11 cellular contexts compared by ENCODE assay signal in genomic region chr17:45440161-45440859, GRCh38. TPM values are rescaled to one million over a fixed set of nuclear protein-coding genes. Genes with fewer than 3 reads are reported as not detected.
DNase-seq lines count a peak whose midpoint lies in the region; ATAC-seq and TF ChIP-seq lines count a peak whose summit lies in the region.
"Had no signal": no experiment of that assay in that cellular context is flagged by ENCODE, and none has a peak within 500 bp of the region (broad histone marks: within the 10 kb centered on the region; RNA-seq: fewer than 3 reads in every experiment).

No MANE protein-coding gene starts in this region.

- H3K27ac ChIP-seq in prostate gland, result peak overlapping the region; percentile 34 to 49

- intact Hi-C loops in prostate gland (cut with DNase I), result no loop called here

- no peak overlapping the region for H3K4me3 ChIP-seq in prostate gland

- no peak for TF ChIP-seq POLR2A in prostate gland (IDR thresholded peaks at IDR 0.05)

- H3K4me1 ChIP-seq in prostate gland (replicated peaks), result no peaks in the 10 kb centered on the region

- peaks cover 0 to 5% of the 10 kb centered on the region in 2 donors for H3K36me3 ChIP-seq in prostate gland

- 29% methylated on average over 10 of the region's 10 CpGs for WGBS in prostate gland

- no peaks in the 10 kb centered on the region for H3K9me3 ChIP-seq in prostate gland

- ATAC-seq in HG03196 (IDR thresholded peaks at IDR 0.05; ENCODE audit: unreplicated experiment), result no peak
- ATAC-seq: Panc1 had no signal

- no peaks in the 10 kb centered on the region for H3K9me3 Mint-ChIP-seq in endothelial cell (ENCODE audit: unreplicated experiment)
- no peaks in the 10 kb centered on the region for H3K9me3 Mint-ChIP-seq in mesothelial cell of epicardium

- DNase-seq in NCI-H1417 (lab: John Stamatoyannopoulos, UW) (peak; percentile 31 to 78 (median 39)), NCI-H1417 treated with DMSO at 0.1 percent for 48 hours (lab: John Stamatoyannopoulos, UW) (no peak), NCI-H2171 (lab: John Stamatoyannopoulos, UW) (peak; percentile 35), endothelial cell (ENCODE audit: low spot score) (no peak), prostate gland (ENCODE audit: low spot score) (peak; percentile 54), mesothelial cell of epicardium (ENCODE audit: low spot score in 2 of 2, unreplicated experiment in 2 of 2) (no peak), 8988T (no peak)
- DNase-seq: activated gamma-delta T cell had no signal

- H3K27me3 Mint-ChIP-seq in endothelial cell (ENCODE audit: unreplicated experiment) (peaks cover 6% of the 10 kb centered on the region), mesothelial cell of epicardium (ENCODE audit: low read depth) (peaks cover under 1% of the 10 kb centered on the region)

- peaks cover 8% of the 10 kb centered on the region for H3K36me3 Mint-ChIP-seq in endothelial cell (ENCODE audit: low read depth, unreplicated experiment)
- H3K36me3 Mint-ChIP-seq in mesothelial cell of epicardium, result peaks cover 6% of the 10 kb centered on the region

- TF ChIP-seq CTCF in endothelial cell (IDR thresholded peaks at IDR 0.05; ENCODE audit: unreplicated experiment) (no peak), prostate gland (IDR thresholded peaks at IDR 0.05) (no peak), mesothelial cell of epicardium (IDR thresholded peaks at IDR 0.05; ENCODE audit: unreplicated experiment) (no peak)

- H3K27ac Mint-ChIP-seq in endothelial cell (ENCODE audit: unreplicated experiment) (peak overlapping the region; percentile 37), mesothelial cell of epicardium (no peak overlapping the region)
- H3K27ac Mint-ChIP-seq: progenitor cell of endocrine pancreas had no signal

- peaks cover 19% of the 10 kb centered on the region for H3K4me1 Mint-ChIP-seq in endothelial cell (ENCODE audit: unreplicated experiment)
- H3K4me1 Mint-ChIP-seq in mesothelial cell of epicardium, result peaks cover 8% of the 10 kb centered on the region

- no peaks in the 10 kb centered on the region for H3K27me3 ChIP-seq in prostate gland (replicated peaks; ENCODE audit: insufficient read depth)

- peak overlapping the region; percentile 51 for H3K4me3 Mint-ChIP-seq in endothelial cell (ENCODE audit: unreplicated experiment)
- H3K4me3 Mint-ChIP-seq in mesothelial cell of epicardium, result no peak overlapping the region

RNA-seq across cellular contexts. Expression of gene ARHGAP27, which starts 7.6 kb away (rescaled TPM):
- total RNA-seq in endothelial cell (ENCODE audit: unreplicated experiment) (155 TPM), prostate gland (10 to 100 TPM; 37.9 to 39.9 TPM), mesothelial cell of epicardium (14.5 to 16.8 TPM (median 14.8 TPM) in 3 replicates)

RNA-seq across cellular contexts. Expression of gene PLEKHM1, which starts 50.2 kb away (rescaled TPM):
- total RNA-seq in endothelial cell (ENCODE audit: unreplicated experiment) (46.6 TPM), prostate gland (10 to 100 TPM; 33.2 to 39.8 TPM), mesothelial cell of epicardium (27.5 to 40.0 TPM (median 33.2 TPM) in 3 replicates)

Comparison
In these comparisons a context has a peak if more than half of its experiments do, and no peak if none do; other contexts are left out.
1. DNase-seq: peak in NCI-H1417 (3 of 3), NCI-H2171 (single experiment) and prostate gland (single experiment); none in NCI-H1417 treated with DMSO at 0.1 percent for 48 hours (single experiment), endothelial cell (single experiment), mesothelial cell of epicardium (0 of 2) and 8988T (single experiment).